ENCODE assay signal across 32 cellular contexts in genomic region chr1:95752515-95753381, GRCh38.
DNase-seq lines count a peak whose midpoint lies in the region; ATAC-seq, FAIRE-seq and TF ChIP-seq lines count a peak whose summit lies in the region.
"Had no signal": no experiment of that assay in that cellular context is flagged by ENCODE, and none has a peak within 500 bp of the region (broad histone marks: within the 10 kb centered on the region; RNA-seq: fewer than 3 reads in every experiment).

No MANE protein-coding gene starts in this region.

- TF ChIP-seq EP300 in esophagus muscularis mucosa (IDR thresholded peaks at IDR 0.05) = no peak

- H3K36me3 ChIP-seq in HEK293 (ENCODE audit: control insufficient read depth in 2 of 2, insufficient read depth in 1 of 2, low read length in 2 of 2) (no peaks in the 10 kb centered on the region), kidney (ENCODE audit: control insufficient read depth in 1 of 2, insufficient read depth in 2 of 2, low read length in 2 of 2) (no peaks in the 10 kb centered on the region), esophagus muscularis mucosa (no peaks in the 10 kb centered on the region)
- H3K36me3 ChIP-seq: HAP-1, Peyer's patch had no signal

- CTCF ChIA-PET in HEK293 (lab: Yijun Ruan, JAX) = no interaction called here

- no peak overlapping the region for H3K4me3 Mint-ChIP-seq in stimulated activated effector memory CD8-positive, alpha-beta T cell treated with anti-CD3 and anti-CD28 coated beads, Interleukin-12 subunit alpha, Interleukin-12 subunit beta, amount 100 ng/mL, for 72 hours
- H3K4me3 Mint-ChIP-seq: IgD-negative memory B cell had no signal

- H3K27ac Mint-ChIP-seq in stimulated activated effector memory CD8-positive, alpha-beta T cell treated with anti-CD3 and anti-CD28 coated beads, Interleukin-12 subunit alpha, Interleukin-12 subunit beta, amount 100 ng/mL, for 72 hours = no peak overlapping the region
- H3K27ac Mint-ChIP-seq: CD4-positive, alpha-beta memory T cell; IgD-negative memory B cell had no signal

- TF ChIP-seq POLR2A in esophagus muscularis mucosa (IDR thresholded peaks at IDR 0.05; ENCODE audit: low read depth) = no peak

- no peaks in the 10 kb centered on the region for H3K4me1 ChIP-seq in HEK293 (ENCODE audit: control insufficient read depth, insufficient read depth, low read length)
- H3K4me1 ChIP-seq in kidney (ENCODE audit: control insufficient read depth in 1 of 2, insufficient read depth in 1 of 2, low read depth in 1 of 2, low read length in 2 of 2) = no peaks in the 10 kb centered on the region
- peaks cover 0 to 4% (median 0%) of the 10 kb centered on the region in 4 donors for H3K4me1 ChIP-seq in esophagus muscularis mucosa
- H3K4me1 ChIP-seq: Peyer's patch had no signal

- POLR2A ChIA-PET in HEK293 (lab: Yijun Ruan, JAX) = no interaction called here

- TF ChIP-seq CTCF in GM12865 (IDR thresholded peaks at IDR 0.05; ENCODE audit: insufficient read depth, low read depth, low read length, missing control alignments) (no peak), HEK293 (tag by site-specific recombination; IDR thresholded peaks at IDR 0.05) (no peak), kidney (IDR thresholded peaks at IDR 0.05; ENCODE audit: borderline replicate concordance, extremely low read depth, insufficient read depth) (no peak), esophagus muscularis mucosa (IDR thresholded peaks at IDR 0.05) (no peak)

- 93% methylated on average over 11 of the region's 26 CpGs for WGBS in esophagus muscularis mucosa

- FAIRE-seq in kidney (lab: Jason Lieb, UNC) = no peak
- FAIRE-seq: A204.1, GM12892 had no signal

- H3K9me3 Mint-ChIP-seq in stimulated activated effector memory CD8-positive, alpha-beta T cell treated with anti-CD3 and anti-CD28 coated beads, Interleukin-12 subunit alpha, Interleukin-12 subunit beta, amount 100 ng/mL, for 72 hours = peaks cover 18% of the 10 kb centered on the region

- H3K4me3 ChIP-seq in GM12865 (ENCODE audit: low read depth, low read length) = no peak overlapping the region
- H3K4me3 ChIP-seq in HEK293 (ENCODE audit: low read depth, low read length) = no peak overlapping the region
- H3K4me3 ChIP-seq in kidney (ENCODE audit: low read length in 2 of 2) = no peak overlapping the region
- H3K4me3 ChIP-seq in esophagus muscularis mucosa = no peak overlapping the region
- H3K4me3 ChIP-seq: GM23248, HAP-1, Peyer's patch, SK-N-MC had no signal

- ATAC-seq in stimulated activated effector memory CD8-positive, alpha-beta T cell treated with anti-CD3 and anti-CD28 coated beads, Interleukin-12 subunit alpha, Interleukin-12 subunit beta, amount 100 ng/mL, for 72 hours = peak; percentile 43
- no peak for ATAC-seq in HG03139 (IDR thresholded peaks at IDR 0.05; ENCODE audit: unreplicated experiment)

- intact Hi-C loops in kidney (cut with DNase I) (no loop called here), esophagus muscularis mucosa (cut with DNase I) (no loop called here)

- H3K27ac ChIP-seq in HEK293 (ENCODE audit: extremely low read depth, low read depth, low read length) (no peak overlapping the region), kidney (ENCODE audit: low read depth in 2 of 2, low read length in 2 of 2) (no peak overlapping the region), esophagus muscularis mucosa (replicated peaks in 1 of 4) (no peak overlapping the region)
- H3K27ac ChIP-seq: GM23248, HL-60, KMS-11, Peyer's patch, SK-N-MC had no signal

- no peak overlapping the region for H3K9ac ChIP-seq in kidney (ENCODE audit: low read length in 2 of 2)
- H3K9ac ChIP-seq: GM23248, KMS-11 had no signal

- no peaks in the 10 kb centered on the region for H3K36me3 Mint-ChIP-seq in stimulated activated effector memory CD8-positive, alpha-beta T cell treated with anti-CD3 and anti-CD28 coated beads, Interleukin-12 subunit alpha, Interleukin-12 subunit beta, amount 100 ng/mL, for 72 hours
- H3K36me3 Mint-ChIP-seq: CD4-positive, alpha-beta memory T cell; IgD-negative memory B cell had no signal

- no peaks in the 10 kb centered on the region for H3K4me1 Mint-ChIP-seq in stimulated activated effector memory CD8-positive, alpha-beta T cell treated with anti-CD3 and anti-CD28 coated beads, Interleukin-12 subunit alpha, Interleukin-12 subunit beta, amount 100 ng/mL, for 72 hours
- H3K4me1 Mint-ChIP-seq: CD4-positive, alpha-beta memory T cell had no signal

- DNase-seq in GM12865 (ENCODE audit: low read depth) = peak; percentile 8
- peak; percentile 56 for DNase-seq in kidney
- no peak for DNase-seq in stimulated activated effector memory CD8-positive, alpha-beta T cell treated with anti-CD3 and anti-CD28 coated beads, Interleukin-12 subunit alpha, Interleukin-12 subunit beta, amount 100 ng/mL, for 72 hours (ENCODE audit: low spot score in 2 of 2)
- no peak for DNase-seq in esophagus muscularis mucosa (ENCODE audit: extremely low spot score)
- no peak for DNase-seq in OCI-M1 (lab: John Stamatoyannopoulos, UW)
- DNase-seq in SKM-1 treated with dmso at 0.1 percent for 144 hours (lab: John Stamatoyannopoulos, UW; ENCODE audit: unreplicated experiment) = no peak
- DNase-seq: AML-193, C1 segment of cervical spinal cord, COR-L47, DMS53, GDM1, GM23248, MM.1S, NCI-H1417, NCI-H1694, NCI-H2029 treated with DMSO at 0.1 percent for 48 hours, NCI-H226, NCI-H510A, NCI-H69, Peyer's patch, SIG-M5, SW 1271 had no signal

- H3K9me3 ChIP-seq in HEK293 (ENCODE audit: control insufficient read depth, insufficient read depth, low read depth, low read length) (no peaks in the 10 kb centered on the region), kidney (ENCODE audit: control insufficient read depth in 1 of 2, low read length in 2 of 2) (peaks cover 2 to 14% of the 10 kb centered on the region in 2 donors), esophagus muscularis mucosa (peaks cover 0 to 16% (median 4%) of the 10 kb centered on the region in 4 donors)
- H3K9me3 ChIP-seq: Peyer's patch had no signal

- no peaks in the 10 kb centered on the region for H3K27me3 ChIP-seq in esophagus muscularis mucosa
- H3K27me3 ChIP-seq: Peyer's patch had no signal

TF ChIP-seq in HEK293, 187 proteins besides CTCF, POLR2A, EP300 and RAD21:
- TF ChIP-seq ZXDB (tag by site-specific recombination; IDR thresholded peaks at IDR 0.05) (no peak), ZNF335 (tag by site-specific recombination; conservative IDR thresholded peaks at IDR 0.05) (0 out of 2 replicates have a peak, but pooled peaks have one; percentile 27)
TF ChIP-seq in HEK293: peak in this region for 1.

Comparison
In these comparisons a context has a peak if more than half of its experiments do, and no peak if none do; other contexts are left out.
1. DNase-seq: peak in GM12865 (single experiment) and kidney (single experiment); none in stimulated activated effector memory CD8-positive, alpha-beta T cell treated with anti-CD3 and anti-CD28 coated beads, Interleukin-12 subunit alpha, Interleukin-12 subunit beta, amount 100 ng/mL, for 72 hours (0 of 2), esophagus muscularis mucosa (single experiment), OCI-M1 (single experiment) and SKM-1 treated with dmso at 0.1 percent for 144 hours (single experiment).